11 cellular contexts compared by ENCODE assay signal in the genomic region with DNA sequence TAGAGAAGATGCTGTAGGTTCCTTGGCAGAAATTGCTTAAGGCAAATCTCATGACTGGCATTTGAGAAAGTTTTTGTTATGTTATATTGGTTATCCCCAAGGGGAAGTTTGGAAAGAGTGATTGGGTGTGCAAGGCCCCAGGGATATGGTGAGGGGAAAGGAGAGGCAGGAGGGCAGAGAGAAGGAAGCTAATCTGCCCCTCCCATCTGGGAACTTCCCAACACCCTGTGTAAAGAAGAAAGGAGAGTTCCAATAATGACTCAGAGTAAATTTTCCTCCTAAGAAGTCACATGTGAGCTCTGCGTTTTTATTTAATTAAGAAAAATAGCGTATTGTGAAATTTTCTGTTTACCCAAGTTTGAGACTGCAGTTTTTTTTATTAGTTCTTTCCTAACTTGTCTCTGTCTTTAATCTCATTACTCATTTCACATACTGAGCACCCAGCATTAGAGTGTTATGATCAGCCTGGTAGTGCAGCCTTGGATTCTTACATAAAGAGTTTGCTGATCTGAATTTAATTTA. TPM values are rescaled to one million over a fixed set of nuclear protein-coding genes. Genes with fewer than 3 reads are reported as not detected.
DNase-seq lines count a peak whose midpoint lies in the region; ATAC-seq and TF ChIP-seq lines count a peak whose summit lies in the region.
"Had no signal": no experiment of that assay in that cellular context is flagged by ENCODE, and none has a peak within 500 bp of the region (broad histone marks: within the 10 kb centered on the region; RNA-seq: fewer than 3 reads in every experiment).

No MANE protein-coding gene starts in this region.

- H3K79me2 ChIP-seq in OCI-LY7 (ENCODE audit: insufficient read depth, low read depth, low read length): no peaks in the 10 kb centered on the region

- peak; percentile 57 for DNase-seq in AG08395 (ENCODE audit: low spot score)
- peak; percentile 24 to 72 (median 52) for DNase-seq in body of pancreas
- DNase-seq in memory B cell (ENCODE audit: low spot score in 2 of 2): no peak
- DNase-seq in OCI-LY7 (ENCODE audit: low spot score): no peak
- no peak for DNase-seq in sigmoid colon
- no peak for DNase-seq in activated naive CD4-positive, alpha-beta T cell treated with anti-CD3 and anti-CD28 coated beads, Interleukin-2, amount 50 U/mL, for 16 hours
- no peak for DNase-seq in germinal center (ENCODE audit: low spot score)
- DNase-seq: activated CD8-positive, alpha-beta memory T cell treated with anti-CD3 and anti-CD28 coated beads, Interleukin-2, amount 50 U/mL, for 4 hours; KG1; retina had no signal

- WGBS in body of pancreas, 2 donors: 5% methylated on average over 2 of the region's 2 CpGs
- WGBS in sigmoid colon, 2 donors: 5 to 37% methylated on average over 2 of the region's 2 CpGs

- BruUV-seq in OCI-LY7 (replicated peaks; lab: Mats Ljungman, UMichigan): no TSS peak

- no peaks in the 10 kb centered on the region for H4K20me1 ChIP-seq in OCI-LY7 (ENCODE audit: insufficient read depth, low read length)

- H3K36me3 Mint-ChIP-seq in memory B cell: no peaks in the 10 kb centered on the region

- no peaks in the 10 kb centered on the region for H3K9me3 Mint-ChIP-seq in memory B cell

- H3K27me3 Mint-ChIP-seq in memory B cell: no peaks in the 10 kb centered on the region

- peak overlapping the region in 3 of 4 donors; percentile 16 to 69 (median 24) for H3K27ac ChIP-seq in body of pancreas
- H3K27ac ChIP-seq in OCI-LY7 (ENCODE audit: low read depth, low read length, poor library complexity, severe bottlenecking): no peak overlapping the region
- H3K27ac ChIP-seq in sigmoid colon: peak overlapping the region in 2 of 4 donors; percentile 25 to 40

- peak overlapping the region; percentile 91 for H3K27ac Mint-ChIP-seq in memory B cell

- intact Hi-C loops in body of pancreas (cut with DNase I) (no loop called here), OCI-LY7 (cut with micrococcal nuclease; ENCODE audit: unreplicated experiment) (no loop called here), sigmoid colon (cut with DNase I) (no loop called here)

- peak; percentile 36 for ATAC-seq in HG02588 (IDR thresholded peaks at IDR 0.05; ENCODE audit: unreplicated experiment)
- peak; percentile 95 for ATAC-seq in body of pancreas
- ATAC-seq in memory B cell (ENCODE audit: low read depth): peak; percentile 7

- H3K4me1 ChIP-seq in body of pancreas: peaks cover 15% of the 10 kb centered on the region
- H3K4me1 ChIP-seq in OCI-LY7 (ENCODE audit: insufficient read depth, low read length, poor library complexity, severe bottlenecking): no peaks in the 10 kb centered on the region
- no peaks in the 10 kb centered on the region for H3K4me1 ChIP-seq in sigmoid colon

- TF ChIP-seq CTCF in body of pancreas (IDR thresholded peaks at IDR 0.05): no peak
- TF ChIP-seq CTCF in OCI-LY7 (conservative IDR thresholded peaks at IDR 0.05; ENCODE audit: low read length): no peak
- TF ChIP-seq CTCF in sigmoid colon (IDR thresholded peaks at IDR 0.05): no peak

- H3K4me3 ChIP-seq in body of pancreas: no peak overlapping the region
- H3K4me3 ChIP-seq in OCI-LY7 (ENCODE audit: low read depth, low read length, poor library complexity, severe bottlenecking): no peak overlapping the region
- no peak overlapping the region for H3K4me3 ChIP-seq in sigmoid colon

- no peaks in the 10 kb centered on the region for H3K27me3 ChIP-seq in body of pancreas
- H3K27me3 ChIP-seq in sigmoid colon: no peaks in the 10 kb centered on the region

- POLR2A ChIA-PET in OCI-LY7 (lab: Charles Lee): interaction anchor here (0.6 to 0.7 kb wide), 2 partner anchors 8 to 66 kb away, joined by 3 to 5 read pairs; no protein-coding TSS in a partner anchor

- no peaks in the 10 kb centered on the region for H3K9me2 ChIP-seq in OCI-LY7 (ENCODE audit: insufficient read depth, low read length)

- TF ChIP-seq POLR2A in body of pancreas (IDR thresholded peaks at IDR 0.05) (no peak), sigmoid colon (IDR thresholded peaks at IDR 0.05) (no peak)

- no peak overlapping the region for H3K4me2 ChIP-seq in OCI-LY7 (ENCODE audit: low read length)

- H3K36me3 ChIP-seq in body of pancreas (replicated peaks in 1 of 2; ENCODE audit: insufficient read depth in 1 of 2, low read depth in 2 of 2): no peaks in the 10 kb centered on the region
- H3K36me3 ChIP-seq in OCI-LY7 (ENCODE audit: insufficient read depth, low read length): no peaks in the 10 kb centered on the region
- no peaks in the 10 kb centered on the region for H3K36me3 ChIP-seq in sigmoid colon

- H3K4me3 Mint-ChIP-seq in memory B cell: peak overlapping the region; percentile 19

- no peak for TF ChIP-seq EP300 in sigmoid colon (IDR thresholded peaks at IDR 0.05)

- H3K4me1 Mint-ChIP-seq in memory B cell: peaks cover 32% of the 10 kb centered on the region

- no peak overlapping the region for H2AFZ ChIP-seq in OCI-LY7 (ENCODE audit: low read length)

- CTCF ChIA-PET in OCI-LY7 (lab: Charles Lee; ENCODE audit: unreplicated experiment): no interaction called here

- H3K9me3 ChIP-seq in body of pancreas: no peaks in the 10 kb centered on the region
- H3K9me3 ChIP-seq in OCI-LY7 (ENCODE audit: low read length): no peaks in the 10 kb centered on the region
- H3K9me3 ChIP-seq in sigmoid colon: no peaks in the 10 kb centered on the region

RNA-seq across cellular contexts. Expression of a gene that starts 3.1 kb away (rescaled TPM):
- under 1 TPM; 0.33 to 0.78 TPM for total RNA-seq in body of pancreas
- not detected in 2 replicates for total RNA-seq in OCI-LY7 (2014; rRNA removed; shearing (Covaris generic))
- total RNA-seq in OCI-LY7 (2022): 0.27 TPM in 1 of 2 replicates, not detected in the other
- total RNA-seq in sigmoid colon: 1 to 10 TPM; 1.1 to 2.3 (median 1.8) TPM
- polyA plus RNA-seq in sigmoid colon: 1 to 10 TPM; 1.2 to 4.6 (median 3.9) TPM

Comparison
In these comparisons a context has a peak if more than half of its experiments do, and no peak if none do; other contexts are left out.
1. DNase-seq: peak in AG08395 (single experiment) and body of pancreas (4 of 4); none in memory B cell (0 of 2), OCI-LY7 (single experiment), sigmoid colon (single experiment), activated naive CD4-positive, alpha-beta T cell treated with anti-CD3 and anti-CD28 coated beads, Interleukin-2, amount 50 U/mL, for 16 hours (single experiment) and germinal center (single experiment).
2. ATAC-seq: peak in every context shown above with its lines; median percentile 95 in body of pancreas; 36 in HG02588; 7 in memory B cell.